ENCODE assay signal across 7 cellular contexts in the genomic region with DNA sequence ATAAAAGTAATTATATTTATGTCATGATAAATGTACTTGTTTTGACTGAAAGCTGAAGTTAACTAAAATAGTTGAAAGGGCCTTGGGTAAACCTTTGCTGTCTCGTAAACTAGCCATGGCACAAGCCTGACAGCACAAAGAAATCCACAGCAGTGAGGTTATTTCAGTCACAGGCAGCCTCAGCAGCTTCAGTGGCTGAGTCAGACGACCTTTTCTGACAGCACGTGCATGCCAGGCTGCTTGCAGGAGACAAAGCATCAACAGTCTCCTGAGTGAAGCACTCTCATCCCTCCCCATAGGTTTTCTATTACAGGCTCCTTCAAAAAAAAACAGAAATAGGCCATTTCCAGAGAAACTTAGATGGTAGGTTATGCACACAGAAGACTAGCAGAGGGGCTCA. TPM values are rescaled to one million over a fixed set of nuclear protein-coding genes. Genes with fewer than 3 reads are reported as not detected.
A peak's percentile ranks its signal among the peaks of the same experiment; 100 is the strongest.
DNase-seq lines count a peak whose midpoint lies in the region; ATAC-seq and TF ChIP-seq lines count a peak whose summit lies in the region.

No MANE protein-coding gene starts in this region.

- no peak for TF ChIP-seq CTCF in HFF-Myc (IDR thresholded peaks at IDR 0.05; ENCODE audit: low read depth, low read length, missing control alignments)
- TF ChIP-seq CTCF in foreskin keratinocyte (conservative IDR thresholded peaks at IDR 0.05) = no peak

- DNase-seq in HFF-Myc (ENCODE audit: extremely low read depth, low read depth) = peak; percentile 72
- peak; percentile 33 to 53 for DNase-seq in SJSA1 (ENCODE audit: low read depth in 1 of 2, low spot score in 2 of 2)
- DNase-seq in foreskin keratinocyte = peak; percentile 31 to 54
- peak; percentile 84 for DNase-seq in renal cortical epithelial cell (ENCODE audit: low read depth)
- DNase-seq in SKM-1 (lab: John Stamatoyannopoulos, UW; ENCODE audit: unreplicated experiment) = no peak
- no peak for DNase-seq in NCI-H2107 (lab: John Stamatoyannopoulos, UW)

- H3K27me3 ChIP-seq in SJSA1 (replicated peaks) (no peaks in the 10 kb centered on the region), foreskin keratinocyte (no peaks in the 10 kb centered on the region)

- H3K36me3 ChIP-seq in SJSA1 = peaks cover 36% of the 10 kb centered on the region

- peak; percentile 98 for ATAC-seq in foreskin keratinocyte
- ATAC-seq in GM21825 (IDR thresholded peaks at IDR 0.05; ENCODE audit: unreplicated experiment) = no peak

- H3K27ac ChIP-seq in SJSA1 = peak overlapping the region; percentile 7; the same call in 1 of the 2 replicates
- no peak overlapping the region for H3K27ac ChIP-seq in foreskin keratinocyte

- H3K9me3 ChIP-seq in SJSA1 (replicated peaks) = no peaks in the 10 kb centered on the region

- H3K4me1 ChIP-seq in SJSA1 (replicated peaks) = peaks cover 8% of the 10 kb centered on the region; the same call in 1 of the 2 replicates
- no peaks in the 10 kb centered on the region for H3K4me1 ChIP-seq in foreskin keratinocyte

- H3K4me3 ChIP-seq in HFF-Myc (replicated peaks; ENCODE audit: low read depth, low read length) (no peak overlapping the region), SJSA1 (no peak overlapping the region)

RNA-seq across cellular contexts. Expression of gene OXCT1, which starts 34.6 kb away (rescaled TPM):
- 42.7 and 48.7 TPM in 2 replicates for total RNA-seq in SJSA1 (2014; rRNA removed; shearing (Covaris generic))
- total RNA-seq in foreskin keratinocyte (42.0 and 46.4 TPM in 2 replicates), renal cortical epithelial cell (20.5 and 23.5 TPM in 2 replicates)
- polyA plus RNA-seq in foreskin keratinocyte = 18.4 and 23.7 TPM in 2 replicates

Comparison
In these comparisons a context has a peak if more than half of its experiments do, and no peak if none do; other contexts are left out.
1. DNase-seq: peak in HFF-Myc (single experiment), SJSA1 (2 of 2), foreskin keratinocyte (2 of 2) and renal cortical epithelial cell (single experiment); none in SKM-1 (single experiment) and NCI-H2107 (single experiment).